In the genomic region with DNA sequence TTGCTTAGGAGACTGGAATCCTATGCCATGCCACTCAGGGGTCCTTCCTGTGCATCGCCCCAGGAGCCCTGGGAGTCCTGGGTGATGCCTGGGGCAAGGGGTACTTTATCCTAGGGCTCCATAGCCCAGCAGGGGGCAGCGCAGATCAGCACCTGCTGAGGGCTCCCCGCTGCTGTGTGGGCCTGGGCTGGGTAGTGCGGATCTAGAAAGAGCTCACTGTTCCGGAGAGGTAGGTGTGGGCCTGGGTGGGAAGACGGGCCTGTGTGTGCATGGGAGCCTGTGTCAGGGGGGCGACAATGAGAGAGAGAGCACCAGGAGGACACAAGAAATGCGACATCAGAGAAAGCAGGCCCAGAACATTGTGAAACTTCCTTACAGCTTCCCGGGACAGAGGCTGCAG, we compare ENCODE assay signal across 8 cellular contexts. TPM values are rescaled to one million over a fixed set of nuclear protein-coding genes. Genes with fewer than 3 reads are reported as not detected.
A peak's percentile ranks its signal among the peaks of the same experiment; 100 is the strongest.
DNase-seq lines count a peak whose midpoint lies in the region; ATAC-seq, FAIRE-seq and TF ChIP-seq lines count a peak whose summit lies in the region.
"Had no signal": no experiment of that assay in that cellular context is flagged by ENCODE, and none has a peak within 500 bp of the region (broad histone marks: within the 10 kb centered on the region; RNA-seq: fewer than 3 reads in every experiment).

No MANE protein-coding gene starts in this region.

- no peak overlapping the region for H3K4me2 ChIP-seq in MM.1S (ENCODE audit: low read depth, low read length)
- no peak overlapping the region for H3K4me2 ChIP-seq in keratinocyte (ENCODE audit: control insufficient read depth, extremely low read depth, insufficient read depth, low read depth, low read length)

- H3K9me2 ChIP-seq in MM.1S (replicated peaks; ENCODE audit: insufficient read depth, low read length): no peaks in the 10 kb centered on the region

- no peak overlapping the region for H3K27ac ChIP-seq in MM.1S (ENCODE audit: low read length)
- no peak overlapping the region for H3K27ac ChIP-seq in keratinocyte (ENCODE audit: control insufficient read depth, insufficient read depth, low read length)
- H3K27ac ChIP-seq: SK-N-MC had no signal

- dilution Hi-C loops in keratinocyte (cut with MboI; ENCODE audit: extremely low pct_ligation_motif_present, low sequenced_read_pairs): no loop called here

- H3K36me3 ChIP-seq in MM.1S (replicated peaks; ENCODE audit: insufficient read depth, low read length): no peaks in the 10 kb centered on the region
- no peaks in the 10 kb centered on the region for H3K36me3 ChIP-seq in keratinocyte (ENCODE audit: control insufficient read depth in 2 of 2, extremely low read depth in 1 of 2, insufficient read depth in 2 of 2, low read length in 2 of 2)

- no peak for FAIRE-seq in keratinocyte (lab: Jason Lieb, UNC)

- H3F3A ChIP-seq in MM.1S (ENCODE audit: insufficient read depth, low read length): no peaks in the 10 kb centered on the region

- H3K9me3 ChIP-seq in MM.1S (replicated peaks; ENCODE audit: insufficient read depth, low read length) (no peaks in the 10 kb centered on the region), keratinocyte (ENCODE audit: control insufficient read depth, low read depth, low read length) (no peaks in the 10 kb centered on the region)

- H4K20me1 ChIP-seq in MM.1S (ENCODE audit: insufficient read depth, low read length) (no peaks in the 10 kb centered on the region), keratinocyte (ENCODE audit: control insufficient read depth, extremely low read depth, insufficient read depth, low read length) (no peaks in the 10 kb centered on the region)

- DNase-seq in GM10266 (ENCODE audit: extremely low spot score) (peak; percentile 47), MM.1S (no peak), anterior cingulate cortex (lab: John Stamatoyannopoulos, UW) (peak in 32 of 58 donors; percentile 9 to 71 (median 40)), keratinocyte (ENCODE audit: low read depth, low spot score) (no peak), T-helper 9 cell (no peak)
- DNase-seq in stimulated activated CD8-positive, alpha-beta memory T cell treated with anti-CD3 and anti-CD28 coated beads, Interleukin-15, amount 100 ng/mL, for 48 hours (ENCODE audit: low read depth in 2 of 2): peak; percentile 16 to 21

- no peak overlapping the region for H3K9ac ChIP-seq in MM.1S (ENCODE audit: low read length)
- no peak overlapping the region for H3K9ac ChIP-seq in keratinocyte (ENCODE audit: control insufficient read depth, extremely low read depth, insufficient read depth, low read length)

- H3K4me3 ChIP-seq in MM.1S (ENCODE audit: low read length): no peak overlapping the region
- no peak overlapping the region for H3K4me3 ChIP-seq in keratinocyte (ENCODE audit: control insufficient read depth in 2 of 3, extremely low read depth in 1 of 3, insufficient read depth in 2 of 3, low read depth in 1 of 3, low read length in 3 of 3)
- H3K4me3 ChIP-seq: SK-N-MC had no signal

- H2AFZ ChIP-seq in MM.1S (ENCODE audit: low read length): no peak overlapping the region
- H2AFZ ChIP-seq in keratinocyte (ENCODE audit: control insufficient read depth, low read length): no peak overlapping the region

- H3K79me2 ChIP-seq in MM.1S (ENCODE audit: low read length): no peaks in the 10 kb centered on the region
- H3K79me2 ChIP-seq in keratinocyte (ENCODE audit: control insufficient read depth, insufficient read depth, low read length): no peaks in the 10 kb centered on the region

- H3K4me1 ChIP-seq in MM.1S (ENCODE audit: low read length) (no peaks in the 10 kb centered on the region), keratinocyte (ENCODE audit: control insufficient read depth, extremely low read depth, insufficient read depth, low read length) (peaks cover 23% of the 10 kb centered on the region)

- H3K27me3 ChIP-seq in MM.1S (replicated peaks; ENCODE audit: insufficient read depth, low read length) (peaks cover 7% of the 10 kb centered on the region), keratinocyte (ENCODE audit: control insufficient read depth, extremely low read depth, insufficient read depth, low read length) (no peaks in the 10 kb centered on the region)

- H3K9me1 ChIP-seq in keratinocyte (ENCODE audit: control insufficient read depth, extremely low read depth, insufficient read depth, low read length): no peaks in the 10 kb centered on the region

- TF ChIP-seq CTCF in GM10266 (IDR thresholded peaks at IDR 0.05; ENCODE audit: control insufficient read depth, insufficient read depth, low read depth, missing control alignments) (peak; percentile 54), MM.1S (IDR thresholded peaks at IDR 0.05; ENCODE audit: low read length) (peak; percentile 40), keratinocyte (optimal IDR thresholded peaks at IDR 0.05 in 1 of 3, IDR thresholded peaks at IDR 0.05 in 1 of 3, conservative IDR thresholded peaks at IDR 0.05 in 1 of 3; ENCODE audit: extremely low read depth in 1 of 3, insufficient read depth in 2 of 3, low read length in 3 of 3) (peak; percentile 34 to 63 (median 59))

- ATAC-seq in HG03175 (IDR thresholded peaks at IDR 0.05; ENCODE audit: unreplicated experiment): no peak

RNA-seq across cellular contexts. Expression of gene DAB2IP, which starts 11.4 kb away (rescaled TPM):
- 28.6 to 36.6 TPM (median 30.9 TPM) in 3 replicates for polyA plus RNA-seq in keratinocyte
- 15.5 TPM for polyA plus RNA-seq in keratinocyte (2011; ENCODE audit: low read depth)
- polyA plus RNA-seq in keratinocyte (2011; cell fraction: cytosol; rRNA removed): 21.9 and 32.2 TPM in 2 replicates
- polyA plus RNA-seq in keratinocyte (2011; cell fraction: nucleus; rRNA removed): 49.2 and 60.4 TPM in 2 replicates
- 17.8 and 33.8 TPM in 2 replicates for polyA plus RNA-seq in keratinocyte (2012; ENCODE audit: low replicate concordance)
- 86.8 to 140 TPM (median 108 TPM) in 3 replicates for polyA minus RNA-seq in keratinocyte
- polyA minus RNA-seq in keratinocyte (2011; cell fraction: cytosol; rRNA and poly(A)+ RNA removed): 62.5 TPM
- 73.0 and 76.5 TPM in 2 replicates for polyA minus RNA-seq in keratinocyte (2011; cell fraction: nucleus; rRNA and poly(A)+ RNA removed)

Comparison
In these comparisons a context has a peak if more than half of its experiments do, and no peak if none do; other contexts are left out.
1. DNase-seq: peak in GM10266 (single experiment), anterior cingulate cortex (32 of 58) and stimulated activated CD8-positive, alpha-beta memory T cell treated with anti-CD3 and anti-CD28 coated beads, Interleukin-15, amount 100 ng/mL, for 48 hours (2 of 2); none in MM.1S (single experiment), keratinocyte (single experiment) and T-helper 9 cell (single experiment).
2. Peak in every context shown above with its lines, with median percentiles within 50 percentile points of each other: CTCF ChIP-seq.